ENCODE assay signal across 18 cellular contexts in the genomic region with DNA sequence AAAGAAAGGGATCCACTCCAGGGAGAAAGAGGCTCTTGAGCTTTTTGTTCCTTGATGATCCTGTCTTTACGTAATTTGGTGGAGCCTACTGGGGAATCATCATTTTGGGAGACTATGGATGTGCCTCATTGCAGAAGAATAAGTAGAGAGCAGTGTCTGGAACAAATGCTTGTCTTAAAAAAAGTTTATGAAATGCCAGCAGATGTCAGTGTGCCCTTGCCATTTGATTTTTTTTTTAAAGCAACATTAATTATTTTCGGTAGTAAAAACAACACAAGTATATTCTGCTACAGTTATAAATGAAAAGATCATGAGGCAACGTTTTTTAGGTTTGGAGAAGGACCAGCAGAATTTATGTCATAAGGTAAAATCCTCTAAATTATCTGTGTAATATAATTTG.
DNase-seq lines count a peak whose midpoint lies in the region; ATAC-seq and TF ChIP-seq lines count a peak whose summit lies in the region.
"Had no signal": no experiment of that assay in that cellular context is flagged by ENCODE, and none has a peak within 500 bp of the region (broad histone marks: within the 10 kb centered on the region; RNA-seq: fewer than 3 reads in every experiment).

No MANE protein-coding gene starts in this region.

- TF ChIP-seq CTCF in parathyroid adenoma (IDR thresholded peaks at IDR 0.05): peak; percentile 16

- H3K27me3 ChIP-seq in parathyroid adenoma (ENCODE audit: control insufficient read depth, insufficient read depth, low read length): no peaks in the 10 kb centered on the region

- no peaks in the 10 kb centered on the region for H3K79me2 ChIP-seq in parathyroid adenoma

- DNase-seq in G401 (ENCODE audit: low spot score): peak; percentile 79
- peak; percentile 21 for DNase-seq in NCI-H2227 (lab: John Stamatoyannopoulos, UW; ENCODE audit: unreplicated experiment)
- DNase-seq in cerebellum (ENCODE audit: low spot score): peak; percentile 44
- DNase-seq: CD4-positive, alpha-beta T cell; DMS53; NCI-H1105; NCI-H187 treated with DMSO at 0.1 percent for 48 hours; NCI-H748 treated with DMSO at 0.1 percent for 48 hours; PC-9; T-cell had no signal

- in situ Hi-C loops in G401 (cut with HindIII; ENCODE audit: low sequenced_read_pairs): no loop called here

- H3K27ac ChIP-seq in parathyroid adenoma: no peak overlapping the region
- H3K27ac ChIP-seq: KMS-11, PC-9 had no signal

- no peak overlapping the region for H3K4me3 ChIP-seq in parathyroid adenoma (ENCODE audit: low read depth, low read length)
- H3K4me3 ChIP-seq: GM12878, PC-9 had no signal

- no peaks in the 10 kb centered on the region for H3K36me3 ChIP-seq in parathyroid adenoma (ENCODE audit: control insufficient read depth, insufficient read depth, low read length)

- no peak overlapping the region for H3K9ac ChIP-seq in parathyroid adenoma
- H3K9ac ChIP-seq: KMS-11 had no signal

- no peaks in the 10 kb centered on the region for H3K9me3 ChIP-seq in parathyroid adenoma (ENCODE audit: control insufficient read depth, low read length)

- no peak overlapping the region for H3K4me2 ChIP-seq in parathyroid adenoma (ENCODE audit: low read length)
- H3K4me2 ChIP-seq: KMS-11, PC-9 had no signal

- ATAC-seq in HG02763 (IDR thresholded peaks at IDR 0.05; ENCODE audit: unreplicated experiment): no peak
- ATAC-seq in HG02981 (IDR thresholded peaks at IDR 0.05; ENCODE audit: unreplicated experiment): no peak
- ATAC-seq in GM19035 (IDR thresholded peaks at IDR 0.05; ENCODE audit: unreplicated experiment): no peak
- ATAC-seq: GM12878, HCT116, Right ventricle myocardium inferior, T-cell had no signal

- H2AFZ ChIP-seq in parathyroid adenoma: no peak overlapping the region
- H2AFZ ChIP-seq: PC-9 had no signal

- H3K4me1 ChIP-seq in parathyroid adenoma: no peaks in the 10 kb centered on the region

Comparison
In these comparisons a context has a peak if more than half of its experiments do, and no peak if none do; other contexts are left out.
1. DNase-seq: peak in every context shown above with its lines; median percentile 79 in G401; 44 in cerebellum; 21 in NCI-H2227.